ENCODE assay signal across 1 cellular context in the genomic region with DNA sequence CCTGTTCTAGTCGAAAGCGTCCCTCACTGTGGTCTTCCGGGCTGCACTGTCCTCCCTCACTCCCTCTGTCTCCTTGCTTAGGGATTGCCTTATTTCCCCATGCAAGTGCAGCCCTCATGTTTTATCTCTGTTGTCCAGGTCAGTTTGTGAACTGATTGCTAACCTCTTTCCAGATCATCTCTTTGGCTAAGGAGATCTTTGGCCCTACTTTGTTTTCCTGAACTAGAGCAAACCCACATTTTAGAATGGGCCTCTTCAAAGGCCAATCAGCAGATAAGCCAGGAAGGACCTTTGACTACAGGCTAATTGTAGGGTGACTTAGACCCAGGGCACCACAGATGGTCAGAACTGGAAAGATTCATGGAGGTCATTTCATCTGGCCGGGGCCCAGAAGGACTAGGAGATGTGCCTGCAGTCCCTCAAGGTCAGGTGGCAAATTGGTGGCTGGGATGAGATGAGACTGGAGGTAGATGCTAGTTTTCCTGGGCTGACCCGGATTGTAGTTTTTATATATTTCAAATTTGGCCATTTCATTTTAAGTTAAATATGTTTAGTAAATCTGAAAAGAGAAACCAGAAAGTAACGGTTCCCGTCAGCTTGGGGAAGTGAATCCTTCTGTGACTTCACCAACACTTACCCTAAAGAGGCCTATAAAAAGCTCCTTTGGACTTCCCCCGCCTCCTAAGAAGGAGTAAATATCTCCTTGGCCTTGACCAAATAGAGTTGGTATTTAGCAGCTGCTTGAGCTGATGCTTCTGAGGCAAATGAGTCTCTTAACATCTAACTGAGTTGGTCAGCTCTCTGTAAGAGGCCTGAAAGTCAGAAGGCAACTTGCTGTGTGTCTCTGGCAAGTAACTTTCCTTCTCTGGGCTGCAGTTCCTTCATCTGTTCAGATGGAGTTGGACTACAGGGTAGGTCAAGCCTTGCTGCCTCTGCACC.
TF ChIP-seq lines count a peak whose summit lies in the region.

No MANE protein-coding gene starts in this region.

TF ChIP-seq in HepG2, 621 proteins besides CTCF, POLR2A, EP300 and RAD21 (continued from another document and continues in another):
- TF ChIP-seq FOXP1 (IDR thresholded peaks at IDR 0.05) (peak; percentile 30), FOXP1 (CRISPR knock-in tag; IDR thresholded peaks at IDR 0.05) (peak; percentile 78), CEBPB (IDR thresholded peaks at IDR 0.05; ENCODE audit: borderline replicate concordance, low read depth, low read length) (peak; percentile 40; the same call in 1 of the 2 replicates), TBX3 (IDR thresholded peaks at IDR 0.05; ENCODE audit: borderline replicate concordance) (no peak), JUN (CRISPR knock-in tag; IDR thresholded peaks at IDR 0.05) (no peak; the same call in 1 of the 2 replicates), ZNF703 (CRISPR knock-in tag; IDR thresholded peaks at IDR 0.05; ENCODE audit: borderline replicate concordance) (no peak; the same call in 1 of the 2 replicates), ZFP36 (IDR thresholded peaks at IDR 0.05; ENCODE audit: borderline replicate concordance, low read depth, low read length, partially characterized antibody) (no peak), ZNF629 (CRISPR knock-in tag; conservative IDR thresholded peaks at IDR 0.05) (peak; percentile 65), KDM2A (CRISPR knock-in tag; IDR thresholded peaks at IDR 0.05; ENCODE audit: borderline replicate concordance, low read depth) (peak; percentile 28; the same call in 1 of the 2 replicates), HNRNPL (IDR thresholded peaks at IDR 0.05; ENCODE audit: low read depth, low read length) (no peak), ZNF672 (CRISPR knock-in tag; IDR thresholded peaks at IDR 0.05) (no peak), ZNF891 (CRISPR knock-in tag; IDR thresholded peaks at IDR 0.05) (no peak), HES4 (CRISPR knock-in tag; IDR thresholded peaks at IDR 0.05; ENCODE audit: borderline replicate concordance) (no peak), MED13 (CRISPR knock-in tag; IDR thresholded peaks at IDR 0.05) (peak; percentile 16; the same call in 1 of the 2 replicates), ZNF20 (CRISPR knock-in tag; IDR thresholded peaks at IDR 0.05) (no peak), ZFY (CRISPR knock-in tag; IDR thresholded peaks at IDR 0.05) (peak; percentile 69), SP5 (CRISPR knock-in tag; IDR thresholded peaks at IDR 0.05; ENCODE audit: borderline replicate concordance, low read depth) (no peak; the same call in 1 of the 2 replicates), ZBTB21 (CRISPR knock-in tag; IDR thresholded peaks at IDR 0.05) (no peak), EHMT2 (IDR thresholded peaks at IDR 0.05; ENCODE audit: borderline replicate concordance, low read depth, low read length) (peak; percentile 50; the same call in 1 of the 2 replicates), HHEX (CRISPR knock-in tag; IDR thresholded peaks at IDR 0.05) (peak; percentile 70; the same call in 1 of the 2 replicates), ZNF549 (CRISPR knock-in tag; IDR thresholded peaks at IDR 0.05) (no peak), ZSCAN22 (CRISPR knock-in tag; IDR thresholded peaks at IDR 0.05) (no peak), TCF12 (IDR thresholded peaks at IDR 0.05) (no peak), TCF12 (CRISPR knock-in tag; IDR thresholded peaks at IDR 0.05) (no peak), ZNF230 (CRISPR knock-in tag; IDR thresholded peaks at IDR 0.05) (peak; percentile 59; the same call in 1 of the 2 replicates), ARNT2 (CRISPR knock-in tag; IDR thresholded peaks at IDR 0.05; ENCODE audit: low read depth) (peak; percentile 44), ZSCAN9 (CRISPR knock-in tag; IDR thresholded peaks at IDR 0.05; ENCODE audit: borderline replicate concordance) (peak; percentile 85)
- TF ChIP-seq, protein P1, sequence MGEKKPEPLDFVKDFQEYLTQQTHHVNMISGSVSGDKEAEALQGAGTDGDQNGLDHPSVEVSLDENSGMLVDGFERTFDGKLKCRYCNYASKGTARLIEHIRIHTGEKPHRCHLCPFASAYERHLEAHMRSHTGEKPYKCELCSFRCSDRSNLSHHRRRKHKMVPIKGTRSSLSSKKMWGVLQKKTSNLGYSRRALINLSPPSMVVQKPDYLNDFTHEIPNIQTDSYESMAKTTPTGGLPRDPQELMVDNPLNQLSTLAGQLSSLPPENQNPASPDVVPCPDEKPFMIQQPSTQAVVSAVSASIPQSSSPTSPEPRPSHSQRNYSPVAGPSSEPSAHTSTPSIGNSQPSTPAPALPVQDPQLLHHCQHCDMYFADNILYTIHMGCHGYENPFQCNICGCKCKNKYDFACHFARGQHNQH (CRISPR knock-in tag; IDR thresholded peaks at IDR 0.05) = peak; percentile 64
- TF ChIP-seq, protein P2, sequence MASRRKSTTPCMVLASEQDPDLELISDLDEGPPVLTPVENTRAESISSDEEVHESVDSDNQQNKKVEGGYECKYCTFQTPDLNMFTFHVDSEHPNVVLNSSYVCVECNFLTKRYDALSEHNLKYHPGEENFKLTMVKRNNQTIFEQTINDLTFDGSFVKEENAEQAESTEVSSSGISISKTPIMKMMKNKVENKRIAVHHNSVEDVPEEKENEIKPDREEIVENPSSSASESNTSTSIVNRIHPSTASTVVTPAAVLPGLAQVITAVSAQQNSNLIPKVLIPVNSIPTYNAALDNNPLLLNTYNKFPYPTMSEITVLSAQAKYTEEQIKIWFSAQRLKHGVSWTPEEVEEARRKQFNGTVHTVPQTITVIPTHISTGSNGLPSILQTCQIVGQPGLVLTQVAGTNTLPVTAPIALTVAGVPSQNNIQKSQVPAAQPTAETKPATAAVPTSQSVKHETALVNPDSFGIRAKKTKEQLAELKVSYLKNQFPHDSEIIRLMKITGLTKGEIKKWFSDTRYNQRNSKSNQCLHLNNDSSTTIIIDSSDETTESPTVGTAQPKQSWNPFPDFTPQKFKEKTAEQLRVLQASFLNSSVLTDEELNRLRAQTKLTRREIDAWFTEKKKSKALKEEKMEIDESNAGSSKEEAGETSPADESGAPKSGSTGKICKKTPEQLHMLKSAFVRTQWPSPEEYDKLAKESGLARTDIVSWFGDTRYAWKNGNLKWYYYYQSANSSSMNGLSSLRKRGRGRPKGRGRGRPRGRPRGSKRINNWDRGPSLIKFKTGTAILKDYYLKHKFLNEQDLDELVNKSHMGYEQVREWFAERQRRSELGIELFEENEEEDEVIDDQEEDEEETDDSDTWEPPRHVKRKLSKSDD (CRISPR knock-in tag; IDR thresholded peaks at IDR 0.05; ENCODE audit: low read depth) = no peak
- TF ChIP-seq, protein P3, sequence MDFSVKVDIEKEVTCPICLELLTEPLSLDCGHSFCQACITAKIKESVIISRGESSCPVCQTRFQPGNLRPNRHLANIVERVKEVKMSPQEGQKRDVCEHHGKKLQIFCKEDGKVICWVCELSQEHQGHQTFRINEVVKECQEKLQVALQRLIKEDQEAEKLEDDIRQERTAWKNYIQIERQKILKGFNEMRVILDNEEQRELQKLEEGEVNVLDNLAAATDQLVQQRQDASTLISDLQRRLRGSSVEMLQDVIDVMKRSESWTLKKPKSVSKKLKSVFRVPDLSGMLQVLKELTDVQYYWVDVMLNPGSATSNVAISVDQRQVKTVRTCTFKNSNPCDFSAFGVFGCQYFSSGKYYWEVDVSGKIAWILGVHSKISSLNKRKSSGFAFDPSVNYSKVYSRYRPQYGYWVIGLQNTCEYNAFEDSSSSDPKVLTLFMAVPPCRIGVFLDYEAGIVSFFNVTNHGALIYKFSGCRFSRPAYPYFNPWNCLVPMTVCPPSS (IDR thresholded peaks at IDR 0.05) = no peak
- TF ChIP-seq, protein P4, sequence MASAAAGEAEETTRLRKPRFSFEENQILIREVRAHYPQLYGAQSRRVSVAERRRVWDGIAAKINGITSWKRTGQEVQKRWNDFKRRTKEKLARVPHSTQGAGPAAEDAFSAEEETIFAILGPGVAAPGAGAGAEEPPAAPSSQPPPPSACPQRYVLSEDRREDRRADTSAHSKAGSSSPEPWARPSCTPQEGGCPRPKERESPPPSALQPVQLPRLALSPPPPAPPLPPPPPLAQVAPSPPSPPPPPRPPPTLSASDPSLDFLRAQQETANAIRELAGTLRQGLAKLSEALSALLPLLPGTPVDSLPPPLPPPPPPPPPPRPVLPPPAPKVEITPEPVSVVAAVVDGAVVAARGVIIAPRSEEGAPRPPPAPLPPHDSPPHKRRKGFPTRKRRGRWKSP (CRISPR knock-in tag; IDR thresholded peaks at IDR 0.05) = peak; percentile 69
- TF ChIP-seq, protein P5, sequence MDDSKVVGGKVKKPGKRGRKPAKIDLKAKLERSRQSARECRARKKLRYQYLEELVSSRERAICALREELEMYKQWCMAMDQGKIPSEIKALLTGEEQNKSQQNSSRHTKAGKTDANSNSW (CRISPR knock-in tag; IDR thresholded peaks at IDR 0.05; ENCODE audit: borderline replicate concordance) = no peak
- TF ChIP-seq, protein P6, sequence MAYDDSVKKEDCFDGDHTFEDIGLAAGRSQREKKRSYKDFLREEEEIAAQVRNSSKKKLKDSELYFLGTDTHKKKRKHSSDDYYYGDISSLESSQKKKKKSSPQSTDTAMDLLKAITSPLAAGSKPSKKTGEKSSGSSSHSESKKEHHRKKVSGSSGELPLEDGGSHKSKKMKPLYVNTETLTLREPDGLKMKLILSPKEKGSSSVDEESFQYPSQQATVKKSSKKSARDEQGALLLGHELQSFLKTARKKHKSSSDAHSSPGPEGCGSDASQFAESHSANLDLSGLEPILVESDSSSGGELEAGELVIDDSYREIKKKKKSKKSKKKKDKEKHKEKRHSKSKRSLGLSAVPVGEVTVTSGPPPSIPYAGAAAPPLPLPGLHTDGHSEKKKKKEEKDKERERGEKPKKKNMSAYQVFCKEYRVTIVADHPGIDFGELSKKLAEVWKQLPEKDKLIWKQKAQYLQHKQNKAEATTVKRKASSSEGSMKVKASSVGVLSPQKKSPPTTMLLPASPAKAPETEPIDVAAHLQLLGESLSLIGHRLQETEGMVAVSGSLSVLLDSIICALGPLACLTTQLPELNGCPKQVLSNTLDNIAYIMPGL (CRISPR knock-in tag; IDR thresholded peaks at IDR 0.05; ENCODE audit: borderline replicate concordance in 1 of 2, low read depth in 1 of 2) = peak; percentile 54 to 79; a peak in 3 of 4 replicates
- TF ChIP-seq, protein P7, sequence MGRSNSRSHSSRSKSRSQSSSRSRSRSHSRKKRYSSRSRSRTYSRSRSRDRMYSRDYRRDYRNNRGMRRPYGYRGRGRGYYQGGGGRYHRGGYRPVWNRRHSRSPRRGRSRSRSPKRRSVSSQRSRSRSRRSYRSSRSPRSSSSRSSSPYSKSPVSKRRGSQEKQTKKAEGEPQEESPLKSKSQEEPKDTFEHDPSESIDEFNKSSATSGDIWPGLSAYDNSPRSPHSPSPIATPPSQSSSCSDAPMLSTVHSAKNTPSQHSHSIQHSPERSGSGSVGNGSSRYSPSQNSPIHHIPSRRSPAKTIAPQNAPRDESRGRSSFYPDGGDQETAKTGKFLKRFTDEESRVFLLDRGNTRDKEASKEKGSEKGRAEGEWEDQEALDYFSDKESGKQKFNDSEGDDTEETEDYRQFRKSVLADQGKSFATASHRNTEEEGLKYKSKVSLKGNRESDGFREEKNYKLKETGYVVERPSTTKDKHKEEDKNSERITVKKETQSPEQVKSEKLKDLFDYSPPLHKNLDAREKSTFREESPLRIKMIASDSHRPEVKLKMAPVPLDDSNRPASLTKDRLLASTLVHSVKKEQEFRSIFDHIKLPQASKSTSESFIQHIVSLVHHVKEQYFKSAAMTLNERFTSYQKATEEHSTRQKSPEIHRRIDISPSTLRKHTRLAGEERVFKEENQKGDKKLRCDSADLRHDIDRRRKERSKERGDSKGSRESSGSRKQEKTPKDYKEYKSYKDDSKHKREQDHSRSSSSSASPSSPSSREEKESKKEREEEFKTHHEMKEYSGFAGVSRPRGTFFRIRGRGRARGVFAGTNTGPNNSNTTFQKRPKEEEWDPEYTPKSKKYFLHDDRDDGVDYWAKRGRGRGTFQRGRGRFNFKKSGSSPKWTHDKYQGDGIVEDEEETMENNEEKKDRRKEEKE (IDR thresholded peaks at IDR 0.05) = no peak
- TF ChIP-seq, protein P8, sequence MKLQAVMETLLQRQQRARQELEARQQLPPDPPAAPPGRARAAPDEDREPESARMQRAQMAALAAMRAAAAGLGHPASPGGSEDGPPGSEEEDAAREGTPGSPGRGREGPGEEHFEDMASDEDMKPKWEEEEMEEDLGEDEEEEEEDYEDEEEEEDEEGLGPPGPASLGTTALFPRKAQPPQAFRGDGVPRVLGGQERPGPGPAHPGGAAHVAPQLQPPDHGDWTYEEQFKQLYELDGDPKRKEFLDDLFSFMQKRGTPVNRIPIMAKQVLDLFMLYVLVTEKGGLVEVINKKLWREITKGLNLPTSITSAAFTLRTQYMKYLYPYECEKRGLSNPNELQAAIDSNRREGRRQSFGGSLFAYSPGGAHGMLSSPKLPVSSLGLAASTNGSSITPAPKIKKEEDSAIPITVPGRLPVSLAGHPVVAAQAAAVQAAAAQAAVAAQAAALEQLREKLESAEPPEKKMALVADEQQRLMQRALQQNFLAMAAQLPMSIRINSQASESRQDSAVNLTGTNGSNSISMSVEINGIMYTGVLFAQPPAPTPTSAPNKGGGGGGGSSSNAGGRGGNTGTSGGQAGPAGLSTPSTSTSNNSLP (IDR thresholded peaks at IDR 0.05; ENCODE audit: low read depth, low read length) = peak; percentile 65; the same call in 1 of the 2 replicates
- TF ChIP-seq, protein P9, sequence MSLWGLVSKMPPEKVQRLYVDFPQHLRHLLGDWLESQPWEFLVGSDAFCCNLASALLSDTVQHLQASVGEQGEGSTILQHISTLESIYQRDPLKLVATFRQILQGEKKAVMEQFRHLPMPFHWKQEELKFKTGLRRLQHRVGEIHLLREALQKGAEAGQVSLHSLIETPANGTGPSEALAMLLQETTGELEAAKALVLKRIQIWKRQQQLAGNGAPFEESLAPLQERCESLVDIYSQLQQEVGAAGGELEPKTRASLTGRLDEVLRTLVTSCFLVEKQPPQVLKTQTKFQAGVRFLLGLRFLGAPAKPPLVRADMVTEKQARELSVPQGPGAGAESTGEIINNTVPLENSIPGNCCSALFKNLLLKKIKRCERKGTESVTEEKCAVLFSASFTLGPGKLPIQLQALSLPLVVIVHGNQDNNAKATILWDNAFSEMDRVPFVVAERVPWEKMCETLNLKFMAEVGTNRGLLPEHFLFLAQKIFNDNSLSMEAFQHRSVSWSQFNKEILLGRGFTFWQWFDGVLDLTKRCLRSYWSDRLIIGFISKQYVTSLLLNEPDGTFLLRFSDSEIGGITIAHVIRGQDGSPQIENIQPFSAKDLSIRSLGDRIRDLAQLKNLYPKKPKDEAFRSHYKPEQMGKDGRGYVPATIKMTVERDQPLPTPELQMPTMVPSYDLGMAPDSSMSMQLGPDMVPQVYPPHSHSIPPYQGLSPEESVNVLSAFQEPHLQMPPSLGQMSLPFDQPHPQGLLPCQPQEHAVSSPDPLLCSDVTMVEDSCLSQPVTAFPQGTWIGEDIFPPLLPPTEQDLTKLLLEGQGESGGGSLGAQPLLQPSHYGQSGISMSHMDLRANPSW (CRISPR knock-in tag; IDR thresholded peaks at IDR 0.05; ENCODE audit: borderline replicate concordance) = peak; percentile 90
- TF ChIP-seq, protein P10, sequence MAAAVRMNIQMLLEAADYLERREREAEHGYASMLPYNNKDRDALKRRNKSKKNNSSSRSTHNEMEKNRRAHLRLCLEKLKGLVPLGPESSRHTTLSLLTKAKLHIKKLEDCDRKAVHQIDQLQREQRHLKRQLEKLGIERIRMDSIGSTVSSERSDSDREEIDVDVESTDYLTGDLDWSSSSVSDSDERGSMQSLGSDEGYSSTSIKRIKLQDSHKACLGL (CRISPR knock-in tag; IDR thresholded peaks at IDR 0.05) = no peak
- TF ChIP-seq, protein P11, sequence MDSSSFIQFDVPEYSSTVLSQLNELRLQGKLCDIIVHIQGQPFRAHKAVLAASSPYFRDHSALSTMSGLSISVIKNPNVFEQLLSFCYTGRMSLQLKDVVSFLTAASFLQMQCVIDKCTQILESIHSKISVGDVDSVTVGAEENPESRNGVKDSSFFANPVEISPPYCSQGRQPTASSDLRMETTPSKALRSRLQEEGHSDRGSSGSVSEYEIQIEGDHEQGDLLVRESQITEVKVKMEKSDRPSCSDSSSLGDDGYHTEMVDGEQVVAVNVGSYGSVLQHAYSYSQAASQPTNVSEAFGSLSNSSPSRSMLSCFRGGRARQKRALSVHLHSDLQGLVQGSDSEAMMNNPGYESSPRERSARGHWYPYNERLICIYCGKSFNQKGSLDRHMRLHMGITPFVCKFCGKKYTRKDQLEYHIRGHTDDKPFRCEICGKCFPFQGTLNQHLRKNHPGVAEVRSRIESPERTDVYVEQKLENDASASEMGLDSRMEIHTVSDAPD (CRISPR knock-in tag; IDR thresholded peaks at IDR 0.05) = peak; percentile 76; the same call in 1 of the 2 replicates
